Comparison of ENCODE assay signal across 13 cellular contexts in the genomic region with DNA sequence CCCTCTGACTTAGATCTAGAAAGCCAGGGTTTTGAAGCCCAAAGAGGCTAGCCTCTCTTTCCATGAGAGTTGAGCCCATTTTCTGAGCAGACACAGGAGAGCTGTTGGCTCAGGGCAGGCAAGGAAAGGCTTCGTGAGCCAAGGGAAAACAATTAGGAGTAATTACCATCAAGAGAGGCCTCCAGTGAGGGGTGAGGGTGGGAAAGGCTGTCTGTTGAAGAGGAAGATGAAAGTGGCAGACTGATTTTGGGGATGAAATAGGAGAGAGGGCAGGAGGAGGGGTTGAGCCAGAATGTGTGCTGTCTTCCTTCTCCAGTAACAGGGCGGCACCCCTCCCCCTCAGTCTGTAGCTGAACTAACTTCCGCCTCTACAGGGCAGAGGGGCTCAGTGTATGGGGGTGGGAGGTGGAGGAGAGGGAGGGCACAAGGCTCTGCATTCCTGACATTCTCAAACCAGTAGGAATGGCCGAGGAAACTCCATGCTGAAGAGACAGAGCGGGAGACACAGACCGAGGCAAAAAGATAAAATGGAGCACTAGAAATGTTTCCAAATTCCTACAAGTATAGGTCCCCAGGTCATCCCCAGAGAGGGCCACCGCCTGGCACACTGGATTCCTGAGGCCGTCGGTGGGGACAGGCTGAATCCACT. TPM values are rescaled to one million over a fixed set of nuclear protein-coding genes. Genes with fewer than 3 reads are reported as not detected.
DNase-seq lines count a peak whose midpoint lies in the region; ATAC-seq and TF ChIP-seq lines count a peak whose summit lies in the region.
"Had no signal": no experiment of that assay in that cellular context is flagged by ENCODE, and none has a peak within 500 bp of the region (broad histone marks: within the 10 kb centered on the region; RNA-seq: fewer than 3 reads in every experiment).

No MANE protein-coding gene starts in this region.

- no peaks in the 10 kb centered on the region for H3K27me3 Mint-ChIP-seq in central memory CD8-positive, alpha-beta T cell

- intact Hi-C loops in mucosa of descending colon (cut with DNase I, micrococcal nuclease) = no loop called here

- no peaks in the 10 kb centered on the region for H3K9me3 Mint-ChIP-seq in central memory CD8-positive, alpha-beta T cell

- no peak for TF ChIP-seq RAD21 in Ishikawa (IDR thresholded peaks at IDR 0.05; ENCODE audit: low read depth)

- H3K4me3 ChIP-seq in mucosa of descending colon = no peak overlapping the region
- H3K4me3 ChIP-seq: testis had no signal

- no peak for TF ChIP-seq EP300 in Ishikawa (IDR thresholded peaks at IDR 0.05; ENCODE audit: borderline replicate concordance)

- peak overlapping the region; percentile 61 for H3K27ac Mint-ChIP-seq in central memory CD8-positive, alpha-beta T cell (ENCODE audit: low read depth)

- H3K9me3 ChIP-seq in mucosa of descending colon = no peaks in the 10 kb centered on the region
- H3K9me3 ChIP-seq: testis had no signal

- no peak overlapping the region for H3K4me3 Mint-ChIP-seq in central memory CD8-positive, alpha-beta T cell

- peaks cover 14% of the 10 kb centered on the region for H3K4me1 ChIP-seq in mucosa of descending colon (ENCODE audit: low read depth)

- CTCF ChIA-PET in HEK293T (lab: Yijun Ruan, JAX) = interaction anchor here (0.6 kb wide), 1 partner anchor 25 kb away, joined by 4 read pairs; no protein-coding TSS in a partner anchor

- peaks cover under 1% of the 10 kb centered on the region for H3K36me3 Mint-ChIP-seq in central memory CD8-positive, alpha-beta T cell (ENCODE audit: insufficient read depth)

- peaks cover 13% of the 10 kb centered on the region for H3K4me1 Mint-ChIP-seq in central memory CD8-positive, alpha-beta T cell

- no peak for ATAC-seq in central memory CD8-positive, alpha-beta T cell (replicated peaks; ENCODE audit: extremely low read depth, poor library complexity, severe bottlenecking)
- no peak for ATAC-seq in mucosa of descending colon

- no peaks in the 10 kb centered on the region for H3K36me3 ChIP-seq in mucosa of descending colon (ENCODE audit: low read depth)

- DNase-seq in central memory CD8-positive, alpha-beta T cell (ENCODE audit: low spot score in 2 of 2) = no peak
- DNase-seq in kidney tubule cell (ENCODE audit: low spot score) (peak; percentile 15), smooth muscle cell of the brain vasculature (ENCODE audit: low read depth, low spot score) (peak; percentile 17), KG1 (lab: John Stamatoyannopoulos, UW) (no peak), mucosa of descending colon (no peak), HEK293T (ENCODE audit: extremely low spot score) (no peak)
- DNase-seq: activated naive CD4-positive, alpha-beta T cell treated with Interleukin-2 at 50 U/mL for 16 hours; DMS153; NCI-H1930; nucleus accumbens; testis had no signal

- TF ChIP-seq CTCF in mucosa of descending colon (IDR thresholded peaks at IDR 0.05) = no peak

- POLR2A ChIA-PET in HEK293T (lab: Yijun Ruan, JAX) = no interaction called here

TF ChIP-seq in Ishikawa, 13 proteins besides CTCF, POLR2A, EP300 and RAD21:
- no peak for TF ChIP-seq ZBTB7A (IDR thresholded peaks at IDR 0.05; ENCODE audit: low read depth)
- TF ChIP-seq TEAD4 (IDR thresholded peaks at IDR 0.05) = peak; percentile 47; the same call in 1 of the 2 replicates
- no peak for TF ChIP-seq NFIC (IDR thresholded peaks at IDR 0.05)
- TF ChIP-seq CREB1 (IDR thresholded peaks at IDR 0.05; ENCODE audit: low read depth) = no peak
- TF ChIP-seq TAF1 (IDR thresholded peaks at IDR 0.05; ENCODE audit: low read depth) = no peak

TF ChIP-seq in HEK293T, 16 proteins besides CTCF, POLR2A, EP300 and RAD21:
- no peak for TF ChIP-seq ARNT (IDR thresholded peaks at IDR 0.05)
- TF ChIP-seq, protein P1, sequence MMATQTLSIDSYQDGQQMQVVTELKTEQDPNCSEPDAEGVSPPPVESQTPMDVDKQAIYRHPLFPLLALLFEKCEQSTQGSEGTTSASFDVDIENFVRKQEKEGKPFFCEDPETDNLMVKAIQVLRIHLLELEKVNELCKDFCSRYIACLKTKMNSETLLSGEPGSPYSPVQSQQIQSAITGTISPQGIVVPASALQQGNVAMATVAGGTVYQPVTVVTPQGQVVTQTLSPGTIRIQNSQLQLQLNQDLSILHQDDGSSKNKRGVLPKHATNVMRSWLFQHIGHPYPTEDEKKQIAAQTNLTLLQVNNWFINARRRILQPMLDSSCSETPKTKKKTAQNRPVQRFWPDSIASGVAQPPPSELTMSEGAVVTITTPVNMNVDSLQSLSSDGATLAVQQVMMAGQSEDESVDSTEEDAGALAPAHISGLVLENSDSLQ (IDR thresholded peaks at IDR 0.05) = no peak
- TF ChIP-seq HDGF (IDR thresholded peaks at IDR 0.05; ENCODE audit: borderline replicate concordance) = no peak
- TF ChIP-seq ELF4 (IDR thresholded peaks at IDR 0.05) = no peak
- no peak for TF ChIP-seq TARDBP (IDR thresholded peaks at IDR 0.05)
- TF ChIP-seq ZNF384 (IDR thresholded peaks at IDR 0.05) = no peak
- TF ChIP-seq SUZ12 (IDR thresholded peaks at IDR 0.05) = no peak
- TF ChIP-seq FOXK2 (IDR thresholded peaks at IDR 0.05) = no peak
- no peak for TF ChIP-seq LEF1 (IDR thresholded peaks at IDR 0.05; ENCODE audit: borderline replicate concordance)
- no peak for TF ChIP-seq CTBP1 (IDR thresholded peaks at IDR 0.05; ENCODE audit: borderline replicate concordance)
- no peak for TF ChIP-seq FOXA1 (IDR thresholded peaks at IDR 0.05)
- TF ChIP-seq SP1 (IDR thresholded peaks at IDR 0.05) = no peak
- TF ChIP-seq FOXM1 (IDR thresholded peaks at IDR 0.05; ENCODE audit: borderline replicate concordance) = no peak
- no peak for TF ChIP-seq L3MBTL2 (conservative IDR thresholded peaks at IDR 0.05)
- TF ChIP-seq BHLHE40 (IDR thresholded peaks at IDR 0.05; ENCODE audit: borderline replicate concordance) = no peak
- TF ChIP-seq NFRKB (IDR thresholded peaks at IDR 0.05) = no peak

RNA-seq across cellular contexts. Expression of a gene that starts 33.1 kb away (rescaled TPM):
- total RNA-seq in mucosa of descending colon = 1 to 10 TPM in 2 of 3 donors, under 1 TPM in 1; 0.19 to 1.5 (median 1.2) TPM
- total RNA-seq: dermis microvascular lymphatic vessel endothelial cell had no signal

Comparison
In these comparisons a context has a peak if more than half of its experiments do, and no peak if none do; other contexts are left out.
1. DNase-seq: peak in kidney tubule cell (single experiment) and smooth muscle cell of the brain vasculature (single experiment); none in central memory CD8-positive, alpha-beta T cell (0 of 2), KG1 (single experiment), mucosa of descending colon (0 of 3) and HEK293T (single experiment).